ENCODE assay signal across 23 cellular contexts in genomic region chr15:82911458-82911857, GRCh38. TPM values are rescaled to one million over a fixed set of nuclear protein-coding genes. Genes with fewer than 3 reads are reported as not detected.
DNase-seq lines count a peak whose midpoint lies in the region; ATAC-seq, FAIRE-seq and TF ChIP-seq lines count a peak whose summit lies in the region.
"Had no signal": no experiment of that assay in that cellular context is flagged by ENCODE, and none has a peak within 500 bp of the region (broad histone marks: within the 10 kb centered on the region; RNA-seq: fewer than 3 reads in every experiment).

No MANE protein-coding gene starts in this region.

- no peak for TF ChIP-seq EP300 in K562 (IDR thresholded peaks at IDR 0.05; ENCODE audit: low read length)

- no peak overlapping the region for H2BK15ac ChIP-seq in H9 (ENCODE audit: low read depth, low read length)

- POLR2A ChIA-PET in HEK293 (lab: Yijun Ruan, JAX) (no interaction called here), K562 (lab: Yijun Ruan, JAX) (interaction anchor here (0.7 to 1.4 kb wide), 2 partner anchors 9 to 23 kb away, joined by 3 read pairs; no protein-coding TSS in a partner anchor)

- no peak overlapping the region for H2BK120ac ChIP-seq in H9 (ENCODE audit: low read depth, low read length, poor library complexity, severe bottlenecking)

- H3K4me3 Mint-ChIP-seq in endodermal cell: no peak overlapping the region
- H3K4me3 Mint-ChIP-seq in H9: no peak overlapping the region
- H3K4me3 Mint-ChIP-seq: CD4-positive, alpha-beta T cell; CD8-positive, alpha-beta T cell had no signal

- H4K5ac ChIP-seq in H9 (ENCODE audit: insufficient read length, low read depth, low read length): no peak overlapping the region

- H3F3A ChIP-seq in Loucy (ENCODE audit: low read depth): no peaks in the 10 kb centered on the region

- no peak for TF ChIP-seq POLR2A in K562 (conservative IDR thresholded peaks at IDR 0.05)

- no peak for DNase-seq in K562 (ENCODE audit: extremely low read depth in 1 of 4, low spot score in 3 of 4)
- no peak for DNase-seq in endodermal cell
- no peak for DNase-seq in foreskin keratinocyte
- no peak for DNase-seq in H9
- no peak for DNase-seq in activated CD4-positive, CD25-positive, alpha-beta regulatory T cell (lab: John Stamatoyannopoulos, UW)
- DNase-seq: 8988T; ACHN; Caco-2; Calu3; CD4-positive, alpha-beta T cell; CD8-positive, alpha-beta T cell; DMS79 treated with DMSO at 0.1 percent for 48 hours; GF-D8 had no signal

- BruUV-seq in K562 (replicated peaks; lab: Mats Ljungman, UMichigan): no TSS peak

- H3K27ac ChIP-seq in HEK293 (ENCODE audit: extremely low read depth, low read depth, low read length): no peak overlapping the region
- no peak overlapping the region for H3K27ac ChIP-seq in K562 (ENCODE audit: extremely low read depth, low read depth, low read length)
- no peak overlapping the region for H3K27ac ChIP-seq in endodermal cell (ENCODE audit: low read depth, low read length)
- H3K27ac ChIP-seq in foreskin keratinocyte: no peak overlapping the region
- no peak overlapping the region for H3K27ac ChIP-seq in H9 (ENCODE audit: insufficient read length, low read depth, low read length)
- H3K27ac ChIP-seq: BLaER1 treated with 17β-estradiol and CSF1 and Interleukin-3, amounts not matched to agents 10 nM and 100 nM; C4-2B had no signal

- H3K23ac ChIP-seq in H9 (ENCODE audit: insufficient read length, low read depth, low read length): no peak overlapping the region

- H3K36me3 Mint-ChIP-seq in endodermal cell (ENCODE audit: low read depth) (peaks cover 16% of the 10 kb centered on the region), H9 (ENCODE audit: insufficient read depth in 1 of 3, low read depth in 3 of 3) (peaks cover 4 to 11% (median 9%) of the 10 kb centered on the region in 3 experiments; a peak in 6 of 7 replicates)
- H3K36me3 Mint-ChIP-seq: CD8-positive, alpha-beta T cell had no signal

- H2AFZ ChIP-seq in Loucy (ENCODE audit: low read length) (no peak overlapping the region), K562 (ENCODE audit: low read depth, low read length) (no peak overlapping the region), H9 (ENCODE audit: low read length) (no peak overlapping the region)

- H3K14ac ChIP-seq in H9 (ENCODE audit: insufficient read depth, low read length): no peak overlapping the region

- H3K9me2 ChIP-seq in Loucy (replicated peaks; ENCODE audit: low read depth, low read length): no peaks in the 10 kb centered on the region

- H3K36me3 ChIP-seq in HEK293 (ENCODE audit: control insufficient read depth in 2 of 2, insufficient read depth in 1 of 2, low read length in 2 of 2) (no peaks in the 10 kb centered on the region), Loucy (ENCODE audit: insufficient read depth, low read length) (no peaks in the 10 kb centered on the region), K562 (ENCODE audit: control insufficient read depth, insufficient read depth, low read length) (no peaks in the 10 kb centered on the region), endodermal cell (ENCODE audit: control insufficient read depth, insufficient read depth, low read length) (peaks cover 6% of the 10 kb centered on the region)

- no peak for TF ChIP-seq RAD21 in K562 (CRISPR knock-in tag; conservative IDR thresholded peaks at IDR 0.05 in 1 of 2, IDR thresholded peaks at IDR 0.05 in 1 of 2)

- H3K9me3 Mint-ChIP-seq in endodermal cell: peaks cover 41% of the 10 kb centered on the region
- H3K9me3 Mint-ChIP-seq in H9: peaks cover 19% of the 10 kb centered on the region in 2 experiments; a peak in 4 of 5 replicates

- H4K8ac ChIP-seq in H9 (replicated peaks; ENCODE audit: insufficient read length, low read depth, low read length): no peak overlapping the region

- H3T11ph ChIP-seq in H9 (ENCODE audit: low read length): no peak overlapping the region

- intact Hi-C loops in K562 (cut with micrococcal nuclease): no loop called here

- no peaks in the 10 kb centered on the region for H3K79me2 ChIP-seq in Loucy (ENCODE audit: insufficient read depth, low read length)
- H3K79me2 ChIP-seq in K562 (ENCODE audit: control insufficient read depth, insufficient read depth, low read length): no peaks in the 10 kb centered on the region
- H3K79me2 ChIP-seq in H9 (ENCODE audit: insufficient read depth, low read length): no peaks in the 10 kb centered on the region

- H4K20me1 ChIP-seq in Loucy (ENCODE audit: insufficient read depth, low read length, poor library complexity, severe bottlenecking) (no peaks in the 10 kb centered on the region), K562 (replicated peaks; ENCODE audit: control insufficient read depth, insufficient read depth, low read length) (no peaks in the 10 kb centered on the region), H9 (ENCODE audit: control insufficient read depth, insufficient read depth, insufficient read length) (no peaks in the 10 kb centered on the region)

- H3K4me3 ChIP-seq in HEK293 (ENCODE audit: low read depth, low read length) (no peak overlapping the region), Loucy (ENCODE audit: low read length, poor library complexity, severe bottlenecking) (no peak overlapping the region), K562 (no peak overlapping the region), endodermal cell (ENCODE audit: low read length) (peak overlapping the region; percentile 21)
- H3K4me3 ChIP-seq: BLaER1 treated with 17β-estradiol and CSF1 and Interleukin-3, amounts not matched to agents 10 nM and 100 nM had no signal

- H3K27me3 Mint-ChIP-seq in endodermal cell (ENCODE audit: insufficient read depth) (no peaks in the 10 kb centered on the region), H9 (ENCODE audit: low read depth) (peaks cover 21% of the 10 kb centered on the region)

- H3K79me1 ChIP-seq in H9 (ENCODE audit: insufficient read depth, low read depth, low read length, poor library complexity, severe bottlenecking): no peaks in the 10 kb centered on the region

- CTCF ChIA-PET in HEK293 (lab: Yijun Ruan, JAX) (no interaction called here), K562 (lab: Yijun Ruan, JAX; ENCODE audit: low intra/inter-chr PET ratio) (no interaction called here)

- no peak overlapping the region for H3K56ac ChIP-seq in H9 (ENCODE audit: insufficient read length, low read depth, low read length)

- H3K23me2 ChIP-seq in H9 (ENCODE audit: insufficient read length, low read depth, low read length, poor library complexity, severe bottlenecking): no peaks in the 10 kb centered on the region

- H3K9me3 ChIP-seq in HEK293 (ENCODE audit: control insufficient read depth, insufficient read depth, low read depth, low read length) (no peaks in the 10 kb centered on the region), Loucy (ENCODE audit: insufficient read depth, low read depth, low read length) (no peaks in the 10 kb centered on the region), K562 (replicated peaks; ENCODE audit: control insufficient read depth, insufficient read depth, low read depth, low read length) (no peaks in the 10 kb centered on the region), endodermal cell (ENCODE audit: control insufficient read depth, low read length) (peaks cover 44% of the 10 kb centered on the region), H9 (ENCODE audit: control insufficient read depth, low read depth, low read length) (no peaks in the 10 kb centered on the region)
- H3K9me3 ChIP-seq: Caco-2 had no signal

- H3K9ac ChIP-seq in Loucy (ENCODE audit: low read depth, low read length, poor library complexity, severe bottlenecking): no peak overlapping the region
- no peak overlapping the region for H3K9ac ChIP-seq in K562 (ENCODE audit: insufficient read depth in 1 of 2, low read depth in 2 of 2, low read length in 2 of 2)
- H3K9ac ChIP-seq in endodermal cell (ENCODE audit: extremely low read depth, low read length, poor library complexity, severe bottlenecking): peak overlapping the region; percentile 50
- H3K9ac ChIP-seq in H9 (ENCODE audit: extremely low read depth, insufficient read length, low read length): no peak overlapping the region
- H3K9ac ChIP-seq: BLaER1 treated with 17β-estradiol and CSF1 and Interleukin-3, amounts not matched to agents 10 nM and 100 nM had no signal

- H2AK5ac ChIP-seq in H9 (ENCODE audit: insufficient read length, low read length): no peak overlapping the region

- H2BK5ac ChIP-seq in H9 (ENCODE audit: insufficient read length, low read length): no peak overlapping the region

- H3K27ac Mint-ChIP-seq in endodermal cell (peak overlapping the region; percentile 97), H9 (no peak overlapping the region)
- H3K27ac Mint-ChIP-seq: CD4-positive, alpha-beta T cell; CD8-positive, alpha-beta T cell had no signal

- peaks cover 4% of the 10 kb centered on the region for H3K4me1 ChIP-seq in HEK293 (ENCODE audit: control insufficient read depth, insufficient read depth, low read length)
- H3K4me1 ChIP-seq in Loucy (ENCODE audit: insufficient read depth, low read length, poor library complexity, severe bottlenecking): peaks cover 7% of the 10 kb centered on the region
- no peaks in the 10 kb centered on the region for H3K4me1 ChIP-seq in K562 (replicated peaks in 1 of 2; ENCODE audit: control insufficient read depth in 2 of 2, insufficient read depth in 2 of 2, low read length in 2 of 2)
- H3K4me1 ChIP-seq in endodermal cell (ENCODE audit: control insufficient read depth, insufficient read depth, low read length): peaks cover 13% of the 10 kb centered on the region
- H3K4me1 ChIP-seq in foreskin keratinocyte: no peaks in the 10 kb centered on the region
- no peaks in the 10 kb centered on the region for H3K4me1 ChIP-seq in H9 (ENCODE audit: insufficient read depth, low read length)
- H3K4me1 ChIP-seq: BLaER1 treated with 17β-estradiol and CSF1 and Interleukin-3, amounts not matched to agents 10 nM and 100 nM; Caco-2 had no signal

- H2BK20ac ChIP-seq in H9 (ENCODE audit: low read depth, low read length, poor library complexity, severe bottlenecking): no peak overlapping the region

- no peaks in the 10 kb centered on the region for H3K9me1 ChIP-seq in K562 (ENCODE audit: control insufficient read depth, insufficient read depth, low read length)

- H3K4me2 ChIP-seq in Loucy (ENCODE audit: low read depth, low read length, poor library complexity, severe bottlenecking) (peak overlapping the region; percentile 36), K562 (ENCODE audit: insufficient read depth, low read length) (no peak overlapping the region), H9 (ENCODE audit: insufficient read depth, insufficient read length, low read length) (no peak overlapping the region)
- H3K4me2 ChIP-seq: BLaER1 treated with 17β-estradiol and CSF1 and Interleukin-3, amounts not matched to agents 10 nM and 100 nM had no signal

- FAIRE-seq in K562 (lab: Jason Lieb, UNC): no peak
- FAIRE-seq: A204.1, D721Med, G401.6, GM12892, GM18507 had no signal

- ATAC-seq in K562: no peak
- ATAC-seq in GM19397 (IDR thresholded peaks at IDR 0.05; ENCODE audit: unreplicated experiment): no peak
- ATAC-seq in foreskin keratinocyte: no peak
- ATAC-seq: CD8-positive, alpha-beta T cell had no signal

- 2% methylated on average over 4 of the region's 4 CpGs for WGBS in K562 (ENCODE audit: insufficient coverage, low coverage, missing lambda C conversion rate)
- WGBS in endodermal cell (ENCODE audit: insufficient coverage in 1 of 2, insufficient read length in 1 of 2), 2 experiments: 91 to 92% methylated on average over 2 to 4 of the region's 4 CpGs
- no CpG with 5 or more reads among the region's 4 CpGs for WGBS in H9 (ENCODE audit: extremely low coverage, insufficient read length, low lambda C conversion rate)

- H2BK12ac ChIP-seq in H9 (ENCODE audit: insufficient read length, low read depth, low read length): no peak overlapping the region

- in situ Hi-C loops in K562 (cut with MboI): no loop called here

- TF ChIP-seq CTCF in HEK293 (tag by site-specific recombination; IDR thresholded peaks at IDR 0.05) (no peak), Loucy (conservative IDR thresholded peaks at IDR 0.05; ENCODE audit: low read length) (no peak), K562 (IDR thresholded peaks at IDR 0.05 in 2 of 3, conservative IDR thresholded peaks at IDR 0.05 in 1 of 3; ENCODE audit: insufficient read depth in 2 of 3, low read depth in 1 of 3, low read length in 3 of 3) (no peak), endodermal cell (conservative IDR thresholded peaks at IDR 0.05) (no peak), foreskin keratinocyte (conservative IDR thresholded peaks at IDR 0.05) (no peak), H9 (conservative IDR thresholded peaks at IDR 0.05) (no peak)

- no peak overlapping the region for H3K18ac ChIP-seq in H9 (ENCODE audit: insufficient read length, low read depth, low read length)

- no peak overlapping the region for H4K91ac ChIP-seq in H9 (ENCODE audit: insufficient read length, low read depth, low read length)

- no peak overlapping the region for H3K4ac ChIP-seq in H9 (ENCODE audit: low read depth, low read length)

- no peaks in the 10 kb centered on the region for H3K27me3 ChIP-seq in Loucy (ENCODE audit: insufficient read depth, low read length, poor library complexity, severe bottlenecking)
- H3K27me3 ChIP-seq in K562 (ENCODE audit: control insufficient read depth in 2 of 2, insufficient read depth in 2 of 2, low read length in 2 of 2): peaks cover 21 to 22% of the 10 kb centered on the region in 2 experiments
- no peaks in the 10 kb centered on the region for H3K27me3 ChIP-seq in endodermal cell (ENCODE audit: control insufficient read depth, insufficient read depth, low read length, poor library complexity, severe bottlenecking)
- H3K27me3 ChIP-seq in foreskin keratinocyte: no peaks in the 10 kb centered on the region
- no peaks in the 10 kb centered on the region for H3K27me3 ChIP-seq in H9 (ENCODE audit: insufficient read depth, low read length)
- H3K27me3 ChIP-seq: BLaER1 treated with 17β-estradiol and CSF1 and Interleukin-3, amounts not matched to agents 10 nM and 100 nM had no signal

- peaks cover 26% of the 10 kb centered on the region for H3K4me1 Mint-ChIP-seq in endodermal cell
- H3K4me1 Mint-ChIP-seq in H9: no peaks in the 10 kb centered on the region

RNA-seq across cellular contexts. Expression of gene HOMER2, which starts 41.1 kb away (rescaled TPM):
- 1.4 and 2.3 TPM in 2 replicates for total RNA-seq in K562 (2011; cell fraction: chromatin; rRNA removed; ENCODE audit: low replicate concordance)
- 1.4 and 1.8 TPM in 2 replicates for total RNA-seq in K562 (2011; cell fraction: nucleolus; rRNA removed)
- total RNA-seq in K562 (2011; cell fraction: nucleoplasm; rRNA removed): 2.2 and 2.9 TPM in 2 replicates
- total RNA-seq in K562 (2014; rRNA removed): 0.32 and 0.69 TPM in 2 replicates
- 0.25 and 0.57 TPM in 2 replicates for total RNA-seq in K562 (2014; rRNA removed; fragmentation: Illumina TruSeq; extraction: Trizol)
- total RNA-seq in K562 (2015; rRNA removed; fragmentation: Illumina TruSeq; extraction: Trizol): 0.41 TPM in 1 of 2 replicates, not detected in the other
- 0.47 and 0.54 TPM in 2 replicates for total RNA-seq in K562 (2021)
- 0.13 and 0.18 TPM in 2 replicates for polyA plus RNA-seq in K562 (2011; rRNA removed)
- polyA plus RNA-seq in K562 (2011; cell fraction: cytosol; rRNA removed): 0.63 TPM in 1 of 2 replicates, not detected in the other
- 0.93 and 1.7 TPM in 2 replicates for polyA plus RNA-seq in K562 (2011; cell fraction: nucleus; rRNA removed)
- 0.15 and 0.30 TPM in 2 replicates for polyA plus RNA-seq in K562 (2012)
- 0.30 and 0.43 TPM in 2 replicates for polyA plus RNA-seq in K562 (2014; fragmentation: Illumina TruSeq; extraction: Trizol)
- polyA plus RNA-seq in K562 (2014; fragmentation: Nextera tagmentation; extraction: Ambion mirVana): under 1 TPM; 0.18 to 0.41 TPM
- polyA plus RNA-seq in K562 (2014; rRNA removed): 0.23 and 0.31 TPM in 2 replicates
- polyA minus RNA-seq in K562 (2011; rRNA and poly(A)+ RNA removed): 1.1 TPM in 1 of 2 replicates, not detected in the other
- not detected in 2 replicates for polyA minus RNA-seq in K562 (2011; cell fraction: cytosol; rRNA and poly(A)+ RNA removed)
- polyA minus RNA-seq in K562 (2011; cell fraction: nucleus; rRNA and poly(A)+ RNA removed): 0.67 and 1.8 TPM in 2 replicates
- 10 to 100 TPM; 31.8 to 32.7 TPM for total RNA-seq in endodermal cell
- 14.5 TPM for polyA plus RNA-seq in endodermal cell (2013, experiment 1 of 2)
- 13.2 TPM for polyA plus RNA-seq in endodermal cell (2013, experiment 2 of 2)
- 12.8 and 14.8 TPM in 2 replicates for total RNA-seq in foreskin keratinocyte
- 7.2 and 9.1 TPM in 2 replicates for polyA plus RNA-seq in foreskin keratinocyte
- total RNA-seq in H9 (2021): 12.8 and 14.2 TPM in 2 replicates
